Comparison of ENCODE assay signal across 8 cellular contexts in genomic region chr1:116020668-116021272, GRCh38. TPM values are rescaled to one million over a fixed set of nuclear protein-coding genes. Genes with fewer than 3 reads are reported as not detected.
DNase-seq lines count a peak whose midpoint lies in the region; ATAC-seq and TF ChIP-seq lines count a peak whose summit lies in the region.

No MANE protein-coding gene starts in this region.

- H3K4me3 ChIP-seq in SJSA1 = no peak overlapping the region
- no peak overlapping the region for H3K4me3 ChIP-seq in spleen
- H3K4me3 ChIP-seq in vagina = no peak overlapping the region

- H3K36me3 ChIP-seq in SJSA1 (no peaks in the 10 kb centered on the region), spleen (peaks cover 0 to 47% (median 0%) of the 10 kb centered on the region in 6 donors), vagina (no peaks in the 10 kb centered on the region)

- TF ChIP-seq CTCF in GM10248 (IDR thresholded peaks at IDR 0.05; ENCODE audit: control extremely low read depth, extremely low read depth, low read depth, missing control alignments) = peak; percentile 62
- TF ChIP-seq CTCF in spleen (IDR thresholded peaks at IDR 0.05 in 8 of 11, conservative IDR thresholded peaks at IDR 0.05 in 3 of 11) = peak in 10 of 11 experiments; percentile 23 to 74 (median 55)
- TF ChIP-seq CTCF in vagina (IDR thresholded peaks at IDR 0.05) = peak in 1 of 3 experiments; percentile 12

- intact Hi-C loops in spleen (cut with DNase I; ENCODE audit: low total_unique reads) = no loop called here
- intact Hi-C loops in vagina (cut with DNase I) = no loop called here

- TF ChIP-seq POLR2A in spleen (IDR thresholded peaks at IDR 0.05) (no peak), vagina (IDR thresholded peaks at IDR 0.05) (no peak)

- H3K4me1 ChIP-seq in SJSA1 (replicated peaks) = no peaks in the 10 kb centered on the region
- H3K4me1 ChIP-seq in spleen = no peaks in the 10 kb centered on the region
- no peaks in the 10 kb centered on the region for H3K4me1 ChIP-seq in vagina

- peak; percentile 80 for ATAC-seq in GM21737 (IDR thresholded peaks at IDR 0.05; ENCODE audit: unreplicated experiment)

- 52 to 63% (median 55%) methylated on average over 5 of the region's 5 CpGs for WGBS in spleen, 5 donors

- H3K27ac ChIP-seq in SJSA1 (no peak overlapping the region), spleen (no peak overlapping the region), vagina (no peak overlapping the region)

- CTCF ChIA-PET in GM10248 (lab: Yijun Ruan, JAX) = interaction anchor here (0.6 to 4.2 kb wide), 24 partner anchors 8 to 465 kb away, joined by 3 to 63 read pairs (median 5); no protein-coding TSS in a partner anchor

- peak; percentile 54 for DNase-seq in GM10248 (ENCODE audit: extremely low spot score)
- DNase-seq in Kasumi-1 (lab: John Stamatoyannopoulos, UW) = peak; percentile 78 to 88
- peak; percentile 27 to 59 for DNase-seq in SJSA1 (ENCODE audit: low read depth in 1 of 2, low spot score in 2 of 2)
- peak in 32 of 56 donors; percentile 2 to 79 (median 38) for DNase-seq in amygdala (lab: John Stamatoyannopoulos, UW)
- peak; percentile 46 to 64 for DNase-seq in hippocampal formation (lab: John Stamatoyannopoulos, UW)
- DNase-seq in spleen = no peak
- DNase-seq in vagina (ENCODE audit: extremely low spot score in 2 of 2) = no peak

- POLR2A ChIA-PET in GM10248 (lab: Yijun Ruan, JAX) = no interaction called here

- H3K9me3 ChIP-seq in SJSA1 (replicated peaks) (no peaks in the 10 kb centered on the region), spleen (no peaks in the 10 kb centered on the region), vagina (no peaks in the 10 kb centered on the region)

- H3K27me3 ChIP-seq in SJSA1 (replicated peaks) (no peaks in the 10 kb centered on the region), spleen (replicated peaks in 1 of 7) (no peaks in the 10 kb centered on the region), vagina (no peaks in the 10 kb centered on the region)

RNA-seq across cellular contexts. Expression of gene SLC22A15, which starts 44.5 kb away (rescaled TPM):
- 0.94 and 4.7 TPM in 2 replicates for total RNA-seq in SJSA1 (2014; rRNA removed; shearing (Covaris generic))
- 10 to 100 TPM in 6 of 7 donors, 1 to 10 TPM in 1; 8.3 to 24.8 (median 12.9) TPM for total RNA-seq in spleen
- 1 to 10 TPM; 1.2 to 2.6 (median 2.3) TPM for polyA plus RNA-seq in spleen
- total RNA-seq in vagina = 9.8 TPM

Comparison
In these comparisons a context has a peak if more than half of its experiments do, and no peak if none do; other contexts are left out.
1. DNase-seq: peak in GM10248 (single experiment), Kasumi-1 (2 of 2), SJSA1 (2 of 2), amygdala (32 of 56) and hippocampal formation (2 of 2); none in spleen (single experiment) and vagina (0 of 2).